18 cellular contexts compared by ENCODE assay signal in the genomic region with DNA sequence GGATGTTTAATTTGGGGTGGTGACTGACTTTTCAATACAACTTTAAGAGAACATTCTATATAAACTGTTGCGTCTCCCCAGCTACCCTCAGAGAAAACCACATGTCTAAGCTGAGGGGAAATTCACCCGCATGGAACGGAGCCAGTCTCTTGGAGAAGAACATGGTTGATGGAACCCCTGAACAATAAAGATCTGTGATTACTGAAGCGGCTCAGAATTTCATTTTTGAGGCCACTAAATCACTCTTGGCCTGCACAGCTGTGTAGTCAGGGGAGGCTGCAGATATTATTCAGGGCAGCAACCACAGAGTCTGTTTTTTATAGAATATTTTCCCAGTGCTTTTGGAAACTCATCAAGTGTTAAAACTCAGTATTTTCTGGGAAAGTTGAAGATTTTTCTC.
A peak's percentile ranks its signal among the peaks of the same experiment; 100 is the strongest.
DNase-seq lines count a peak whose midpoint lies in the region; TF ChIP-seq lines count a peak whose summit lies in the region.
"Had no signal": no experiment of that assay in that cellular context is flagged by ENCODE, and none has a peak within 500 bp of the region (broad histone marks: within the 10 kb centered on the region; RNA-seq: fewer than 3 reads in every experiment).

No MANE protein-coding gene starts in this region.

- no peaks in the 10 kb centered on the region for H3K36me3 ChIP-seq in osteoblast (ENCODE audit: insufficient read depth, low read length)

- H4K20me1 ChIP-seq in osteoblast (ENCODE audit: insufficient read depth, low read length): no peaks in the 10 kb centered on the region

- no peaks in the 10 kb centered on the region for H3K9me3 Mint-ChIP-seq in chondrocyte (ENCODE audit: low read depth)
- H3K9me3 Mint-ChIP-seq: H9 had no signal

- no peak overlapping the region for H3K4me3 Mint-ChIP-seq in chondrocyte (ENCODE audit: unreplicated experiment)
- H3K4me3 Mint-ChIP-seq: H9 had no signal

- no peak overlapping the region for H3K4me3 ChIP-seq in osteoblast (ENCODE audit: insufficient read depth, low read length)

- no peaks in the 10 kb centered on the region for H3K79me2 ChIP-seq in osteoblast (ENCODE audit: insufficient read depth, low read length)

- no peak overlapping the region for H3K27ac ChIP-seq in osteoblast (ENCODE audit: low read depth, low read length)
- H3K27ac ChIP-seq: 22Rv1, C4-2B, KMS-11 had no signal

- no peaks in the 10 kb centered on the region for H3K36me3 Mint-ChIP-seq in chondrocyte (ENCODE audit: low read depth)

- H3K9me3 ChIP-seq in osteoblast (ENCODE audit: low read depth, low read length): no peaks in the 10 kb centered on the region

- no peaks in the 10 kb centered on the region for H3K27me3 ChIP-seq in osteoblast (ENCODE audit: insufficient read depth, low read length)

- no peaks in the 10 kb centered on the region for H3K27me3 Mint-ChIP-seq in chondrocyte (ENCODE audit: low read depth)

- H3K4me1 Mint-ChIP-seq in chondrocyte (ENCODE audit: low read depth): peaks cover 17% of the 10 kb centered on the region

- in situ Hi-C loops in ACHN (cut with HindIII; ENCODE audit: low pct_ligation_motif_present, low pct_unique_long_range_greater_than_20kb, low sequenced_read_pairs): no loop called here

- peak; percentile 56 for DNase-seq in DMS 273 (lab: John Stamatoyannopoulos, UW; ENCODE audit: unreplicated experiment)
- DNase-seq in DMS 273 treated with DMSO at 0.1 percent for 48 hours (lab: John Stamatoyannopoulos, UW): no peak
- peak; percentile 23 for DNase-seq in NCI-H2107 (lab: John Stamatoyannopoulos, UW)
- no peak for DNase-seq in chondrocyte (ENCODE audit: low spot score)
- no peak for DNase-seq in osteoblast (ENCODE audit: insufficient read length, low spot score, missing footprints)
- no peak for DNase-seq in effector CD8-positive, alpha-beta T cell (lab: John Stamatoyannopoulos, UW)
- no peak for DNase-seq in ACHN
- DNase-seq in COLO668 (lab: John Stamatoyannopoulos, UW; ENCODE audit: unreplicated experiment): no peak
- DNase-seq: COR-L47, DMS79, GDM1, H9, NCI-H1436 treated with DMSO at 0.1 percent for 48 hours, NCI-H774, Right ventricle myocardium superior had no signal

- H3K27ac Mint-ChIP-seq in chondrocyte (ENCODE audit: unreplicated experiment): peak overlapping the region; percentile 51
- H3K27ac Mint-ChIP-seq: H9 had no signal

- TF ChIP-seq CTCF in chondrocyte (IDR thresholded peaks at IDR 0.05) (no peak), osteoblast (IDR thresholded peaks at IDR 0.05; ENCODE audit: extremely low read depth, low read depth, low read length) (no peak)

- H2AFZ ChIP-seq in osteoblast (ENCODE audit: low read length): peak overlapping the region; percentile 20

- no peak overlapping the region for H3K4me2 ChIP-seq in osteoblast (ENCODE audit: insufficient read depth, low read length)
- H3K4me2 ChIP-seq: KMS-11 had no signal

- no peaks in the 10 kb centered on the region for H3K4me1 ChIP-seq in osteoblast (ENCODE audit: insufficient read depth, low read length)

Comparison
In these comparisons a context has a peak if more than half of its experiments do, and no peak if none do; other contexts are left out.
1. DNase-seq: peak in DMS 273 (single experiment) and NCI-H2107 (single experiment); none in DMS 273 treated with DMSO at 0.1 percent for 48 hours (single experiment), chondrocyte (single experiment), osteoblast (single experiment), effector CD8-positive, alpha-beta T cell (single experiment), ACHN (single experiment) and COLO668 (single experiment).